ENCODE assay signal across 8 cellular contexts in genomic region chr15:45377630-45378148, GRCh38. TPM values are rescaled to one million over a fixed set of nuclear protein-coding genes. Genes with fewer than 3 reads are reported as not detected.
DNase-seq lines count a peak whose midpoint lies in the region; ATAC-seq, FAIRE-seq and TF ChIP-seq lines count a peak whose summit lies in the region.

No MANE protein-coding gene starts in this region.

- POLR2A ChIA-PET in HepG2 (lab: Yijun Ruan, JAX): no interaction called here

- TF ChIP-seq RAD21 in liver (IDR thresholded peaks at IDR 0.05) (no peak), HepG2 (CRISPR knock-in tag; IDR thresholded peaks at IDR 0.05) (no peak)

- H3K4me3 ChIP-seq in liver (ENCODE audit: low read depth in 1 of 3, low read length in 3 of 3) (peak overlapping the region; percentile 65 to 93 (median 68)), HepG2 (replicated peaks in 1 of 3; ENCODE audit: insufficient read depth in 1 of 3, low read depth in 2 of 3, low read length in 3 of 3) (no peak overlapping the region), iPS-18c (ENCODE audit: insufficient read depth, low read depth, low read length) (peak overlapping the region; percentile 84), smooth muscle cell (peak overlapping the region; percentile 53)

- H3K9me3 ChIP-seq in liver (ENCODE audit: control insufficient read depth in 4 of 4, low read length in 3 of 4) (no peaks in the 10 kb centered on the region), HepG2 (ENCODE audit: low read length) (no peaks in the 10 kb centered on the region), iPS-18c (ENCODE audit: control insufficient read depth, insufficient read depth, low read length) (no peaks in the 10 kb centered on the region), smooth muscle cell (replicated peaks; ENCODE audit: low read depth) (no peaks in the 10 kb centered on the region)

- H2AFZ ChIP-seq in HepG2 (ENCODE audit: low read length) (no peak overlapping the region), smooth muscle cell (ENCODE audit: low read depth) (peak overlapping the region; percentile 81)

- intact Hi-C loops in HepG2 (cut with micrococcal nuclease; ENCODE audit: unreplicated experiment): no loop called here

- TF ChIP-seq EP300 in HepG2 (IDR thresholded peaks at IDR 0.05; ENCODE audit: low read depth in 2 of 2, low read length in 2 of 2): no peak
- TF ChIP-seq EP300 in HepG2 (CRISPR knock-in tag; IDR thresholded peaks at IDR 0.05; ENCODE audit: borderline replicate concordance): no peak

- no peak for TF ChIP-seq CTCF in liver (IDR thresholded peaks at IDR 0.05; ENCODE audit: low read depth, low read length, missing input control)
- no peak for TF ChIP-seq CTCF in HepG2 (CRISPR knock-in tag; IDR thresholded peaks at IDR 0.05)
- TF ChIP-seq CTCF in smooth muscle cell (IDR thresholded peaks at IDR 0.05; ENCODE audit: borderline replicate concordance, insufficient read depth, poor library complexity, severe bottlenecking): no peak

- CTCF ChIA-PET in HepG2 (lab: Yijun Ruan, JAX; ENCODE audit: low intra/inter-chr PET ratio, low total read pairs): no interaction called here

- H3K27me3 ChIP-seq in liver (ENCODE audit: control insufficient read depth in 4 of 4, insufficient read depth in 4 of 4, low read length in 3 of 4): no peaks in the 10 kb centered on the region
- H3K27me3 ChIP-seq in HepG2 (ENCODE audit: control insufficient read depth in 1 of 2, insufficient read depth in 2 of 2, low read length in 2 of 2): no peaks in the 10 kb centered on the region
- H3K27me3 ChIP-seq in smooth muscle cell (ENCODE audit: low read depth): peaks cover 74% of the 10 kb centered on the region

- H4K20me1 ChIP-seq in HepG2 (ENCODE audit: insufficient read depth, low read length): no peaks in the 10 kb centered on the region
- H4K20me1 ChIP-seq in smooth muscle cell (ENCODE audit: low read depth): no peaks in the 10 kb centered on the region

- TF ChIP-seq POLR2A in HepG2 (IDR thresholded peaks at IDR 0.05; ENCODE audit: insufficient read depth in 1 of 2, low read depth in 2 of 2, low read length in 2 of 2): no peak

- no peaks in the 10 kb centered on the region for H3K79me2 ChIP-seq in HepG2 (ENCODE audit: insufficient read depth, low read length)
- H3K79me2 ChIP-seq in smooth muscle cell (ENCODE audit: low read depth): no peaks in the 10 kb centered on the region

- H3K4me2 ChIP-seq in HepG2 (ENCODE audit: low read depth, low read length): no peak overlapping the region
- H3K4me2 ChIP-seq in smooth muscle cell: peak overlapping the region; percentile 91

- no peak for ATAC-seq in HepG2

- H3K36me3 ChIP-seq in liver (ENCODE audit: control insufficient read depth in 4 of 4, insufficient read depth in 3 of 4, low read depth in 1 of 4, low read length in 3 of 4): peaks cover 0 to 8% (median 5%) of the 10 kb centered on the region in 4 donors
- no peaks in the 10 kb centered on the region for H3K36me3 ChIP-seq in HepG2 (replicated peaks in 1 of 2; ENCODE audit: control insufficient read depth in 1 of 2, insufficient read depth in 2 of 2, low read length in 2 of 2)
- no peaks in the 10 kb centered on the region for H3K36me3 ChIP-seq in smooth muscle cell (ENCODE audit: low read depth)

- no peak for FAIRE-seq in HepG2 (lab: Jason Lieb, UNC)
- no peak for FAIRE-seq in HTR-8/SVneo (lab: Jason Lieb, UNC)

- H3K4me1 ChIP-seq in liver (ENCODE audit: control insufficient read depth in 4 of 4, insufficient read depth in 4 of 4, low read length in 3 of 4): peaks cover 2 to 37% (median 24%) of the 10 kb centered on the region in 4 donors
- peaks cover 24% of the 10 kb centered on the region for H3K4me1 ChIP-seq in HepG2 (ENCODE audit: insufficient read depth, low read length)
- H3K4me1 ChIP-seq in smooth muscle cell (ENCODE audit: low read depth): peaks cover 12% of the 10 kb centered on the region

- DNase-seq in HepG2 (ENCODE audit: low spot score): no peak
- peak; percentile 6 for DNase-seq in HTR-8/SVneo (ENCODE audit: insufficient read length, low spot score)
- peak in 41 of 58 donors; percentile 14 to 73 (median 46) for DNase-seq in anterior cingulate cortex (lab: John Stamatoyannopoulos, UW)
- no peak for DNase-seq in smooth muscle cell (lab: John Stamatoyannopoulos, UW; ENCODE audit: unreplicated experiment)
- DNase-seq in stimulated activated CD4-positive, alpha-beta T cell treated with anti-CD3 and anti-CD28 coated beads, Interleukin-4, amount 100 ng/mL, for 1 hour: no peak
- DNase-seq in activated CD4-positive, CD25-positive, alpha-beta regulatory T cell treated with anti-CD3 and anti-CD28 coated beads, Interleukin-2, amount 50 U/mL, for 72 hours: no peak

- H3K9ac ChIP-seq in liver (ENCODE audit: low read depth in 1 of 2, low read length in 2 of 2) (peak overlapping the region; percentile 74 to 80), HepG2 (ENCODE audit: insufficient read depth, low read depth, low read length) (no peak overlapping the region), smooth muscle cell (ENCODE audit: low read depth) (peak overlapping the region; percentile 53)

- WGBS in liver: 2% methylated on average over 32 of the region's 32 CpGs
- WGBS in HepG2 (ENCODE audit: low lambda C conversion rate): 97% methylated on average over 32 of the region's 32 CpGs
- WGBS in smooth muscle cell (ENCODE audit: low lambda C conversion rate): 5% methylated on average over 32 of the region's 32 CpGs

- in situ Hi-C loops in HepG2 (cut with HindIII; ENCODE audit: extremely low pct_ligation_motif_present, low pct_unique_long_range_greater_than_20kb): no loop called here

- H3K27ac ChIP-seq in liver (ENCODE audit: low read depth in 1 of 2, low read length in 2 of 2): peak overlapping the region; percentile 60 to 86
- no peak overlapping the region for H3K27ac ChIP-seq in HepG2 (ENCODE audit: extremely low read length, insufficient read depth, low read length)
- H3K27ac ChIP-seq in smooth muscle cell (ENCODE audit: low read depth): no peak overlapping the region

- H3F3A ChIP-seq in smooth muscle cell (ENCODE audit: low read depth): peaks cover 2% of the 10 kb centered on the region

- BruUV-seq in HepG2 (replicated peaks; lab: Mats Ljungman, UMichigan): no TSS peak

TF ChIP-seq in liver, 16 proteins besides CTCF, POLR2A, EP300 and RAD21 (continues in another document):
- TF ChIP-seq GABPA (IDR thresholded peaks at IDR 0.05 in 1 of 2, conservative IDR thresholded peaks at IDR 0.05 in 1 of 2) (no peak), JUND (IDR thresholded peaks at IDR 0.05) (no peak), HNF4G (IDR thresholded peaks at IDR 0.05) (no peak), TAF1 (conservative IDR thresholded peaks at IDR 0.05) (no peak), MAX (IDR thresholded peaks at IDR 0.05) (no peak)

TF ChIP-seq in HepG2, 621 proteins besides CTCF, POLR2A, EP300 and RAD21:
- TF ChIP-seq PHF21A (CRISPR knock-in tag; IDR thresholded peaks at IDR 0.05): no peak
- no peak for TF ChIP-seq CSRNP1 (CRISPR knock-in tag; IDR thresholded peaks at IDR 0.05)
- TF ChIP-seq HCFC1 (IDR thresholded peaks at IDR 0.05; ENCODE audit: low read depth, low read length): no peak
- TF ChIP-seq SALL1 (CRISPR knock-in tag; IDR thresholded peaks at IDR 0.05): no peak

RNA-seq across cellular contexts. Expression of gene GATM, which starts 0.7 kb away (rescaled TPM):
- total RNA-seq in liver: 1,000 to 10,000 TPM in 1 of 2 donors, 100 to 1,000 TPM in 1; 720 to 1,079 TPM
- polyA plus RNA-seq in liver: 100 to 1,000 TPM; 401 to 627 TPM
- 1.5 and 2.1 TPM in 2 replicates for total RNA-seq in HepG2 (2016; rRNA removed; fragmentation: Illumina TruSeq; extraction: Trizol)
- total RNA-seq in HepG2 (2016; cell fraction: cytosol; rRNA removed; fragmentation: Illumina TruSeq; extraction: Trizol; ENCODE audit: low read depth): 1.2 and 1.7 TPM in 2 replicates
- 1.5 and 2.6 TPM in 2 replicates for total RNA-seq in HepG2 (2016; cell fraction: insoluble cytoplasmic fraction; rRNA removed; fragmentation: Illumina TruSeq; extraction: Trizol)
- 1.6 and 1.7 TPM in 2 replicates for total RNA-seq in HepG2 (2016; cell fraction: membrane; rRNA removed; fragmentation: Illumina TruSeq; extraction: Trizol)
- total RNA-seq in HepG2 (2016; cell fraction: nucleus; rRNA removed; fragmentation: Illumina TruSeq; extraction: Trizol): 4.0 and 4.1 TPM in 2 replicates
- polyA plus RNA-seq in HepG2 (2011; rRNA removed): 13.9 and 16.8 TPM in 2 replicates
- polyA plus RNA-seq in HepG2 (2011; cell fraction: cytosol; rRNA removed): 7.0 and 7.3 TPM in 2 replicates
- 22.1 and 26.0 TPM in 2 replicates for polyA plus RNA-seq in HepG2 (2011; cell fraction: nucleus; rRNA removed)
- 16.6 and 32.5 TPM in 2 replicates for polyA plus RNA-seq in HepG2 (2012)
- 0.26 and 0.46 TPM in 2 replicates for polyA plus RNA-seq in HepG2 (2016; cell fraction: cytosol; fragmentation: Illumina TruSeq; extraction: Trizol; ENCODE audit: low read depth)
- polyA plus RNA-seq in HepG2 (2016; cell fraction: insoluble cytoplasmic fraction; fragmentation: Illumina TruSeq; extraction: Trizol; ENCODE audit: low read depth): 0.97 TPM in 2 replicates
- polyA plus RNA-seq in HepG2 (2016; cell fraction: membrane; fragmentation: Illumina TruSeq; extraction: Trizol; ENCODE audit: low read depth): 0.28 and 0.72 TPM in 2 replicates
- polyA plus RNA-seq in HepG2 (2016; cell fraction: nucleus; fragmentation: Illumina TruSeq; extraction: Trizol; ENCODE audit: insufficient read depth, low read depth): 2.4 and 3.2 TPM in 2 replicates
- 0.58 and 11.2 TPM in 2 replicates for polyA minus RNA-seq in HepG2 (2011; rRNA and poly(A)+ RNA removed; ENCODE audit: low replicate concordance)
- polyA minus RNA-seq in HepG2 (2011; cell fraction: cytosol; rRNA and poly(A)+ RNA removed): 5.3 and 6.4 TPM in 2 replicates
- polyA minus RNA-seq in HepG2 (2011; cell fraction: nucleus; rRNA and poly(A)+ RNA removed): 40.2 and 42.5 TPM in 2 replicates
- total RNA-seq in smooth muscle cell: 0.67 and 1.1 TPM in 2 replicates
- polyA plus RNA-seq in smooth muscle cell: 1.1 and 1.7 TPM in 2 replicates

Comparison
In these comparisons a context has a peak if more than half of its experiments do, and no peak if none do; other contexts are left out.
1. H3K27ac ChIP-seq: peak in liver (2 of 2); none in HepG2 (single experiment) and smooth muscle cell (single experiment).
2. H3K4me3 ChIP-seq: peak in liver (3 of 3), iPS-18c (single experiment) and smooth muscle cell (single experiment); none in HepG2 (0 of 3).
3. RNA of gene GATM, which starts 0.7 kb away (total RNA-seq): 720 to 1,079 TPM in liver; 1.2 to 4.1 TPM in HepG2 and 0.67 to 1.1 TPM in smooth muscle cell; every median in the first group is over 100 times any median in the second.
4. DNase-seq: peak in HTR-8/SVneo (single experiment) and anterior cingulate cortex (41 of 58); none in HepG2 (single experiment), smooth muscle cell (single experiment), stimulated activated CD4-positive, alpha-beta T cell treated with anti-CD3 and anti-CD28 coated beads, Interleukin-4, amount 100 ng/mL, for 1 hour (single experiment) and activated CD4-positive, CD25-positive, alpha-beta regulatory T cell treated with anti-CD3 and anti-CD28 coated beads, Interleukin-2, amount 50 U/mL, for 72 hours (single experiment).